ENCODE assay signal across 1 cellular context in genomic region chr17:9900744-9901143, GRCh38.
TF ChIP-seq lines count a peak whose summit lies in the region.

No MANE protein-coding gene starts in this region.

TF ChIP-seq in GM23338, 12 proteins besides CTCF, POLR2A, EP300 and RAD21 (continued from another document):
- no peak for TF ChIP-seq REST (IDR thresholded peaks at IDR 0.05; ENCODE audit: unreplicated experiment)
- TF ChIP-seq POLR2AphosphoS5 (IDR thresholded peaks at IDR 0.05; ENCODE audit: low read depth), result no peak
- TF ChIP-seq EZH2phosphoT487 (IDR thresholded peaks at IDR 0.05; ENCODE audit: unreplicated experiment), result no peak
- TF ChIP-seq ZNF114 (CRISPR knock-in tag; IDR thresholded peaks at IDR 0.05), result no peak
- TF ChIP-seq STAT1 (IDR thresholded peaks at IDR 0.05; ENCODE audit: unreplicated experiment), result no peak
- TF ChIP-seq EZH2 (IDR thresholded peaks at IDR 0.05; ENCODE audit: low read depth, unreplicated experiment), result no peak
